ENCODE assay signal across 8 cellular contexts in the genomic region with DNA sequence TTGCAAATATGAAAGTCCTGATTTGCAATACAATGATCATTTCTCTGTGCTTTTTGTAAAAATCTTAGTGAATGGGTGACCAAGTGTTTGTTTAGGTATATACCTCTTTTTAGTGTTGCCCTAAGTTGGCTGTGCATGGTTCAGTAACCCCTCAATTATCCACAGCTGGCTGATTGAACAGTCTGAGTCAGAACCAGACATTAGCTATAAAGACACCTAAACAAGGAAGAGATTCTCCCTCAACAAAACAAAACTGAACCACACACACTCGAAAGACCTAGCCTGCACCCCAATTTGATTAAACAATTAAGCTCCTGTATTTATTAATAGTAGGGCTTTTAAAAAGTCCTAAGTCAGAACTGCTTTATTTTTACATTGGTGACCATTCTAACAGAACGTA. TPM values are rescaled to one million over a fixed set of nuclear protein-coding genes. Genes with fewer than 3 reads are reported as not detected.
DNase-seq lines count a peak whose midpoint lies in the region; ATAC-seq and TF ChIP-seq lines count a peak whose summit lies in the region.

No MANE protein-coding gene starts in this region.

- no peaks in the 10 kb centered on the region for H3K27me3 ChIP-seq in CD8-positive, alpha-beta memory T cell (ENCODE audit: insufficient read depth, low read length, poor library complexity, severe bottlenecking)
- H3K27me3 ChIP-seq in HL-60 (ENCODE audit: insufficient read depth, poor library complexity, severe bottlenecking), result no peaks in the 10 kb centered on the region

- DNase-seq in CD8-positive, alpha-beta memory T cell, result no peak
- no peak for DNase-seq in HL-60 (ENCODE audit: low read depth in 1 of 2, low spot score in 1 of 2)
- DNase-seq in choroid plexus epithelial cell (ENCODE audit: low read depth), result peak; percentile 8
- DNase-seq in skeletal muscle cell (ENCODE audit: low read depth), result no peak
- no peak for DNase-seq in NCI-H128 (lab: John Stamatoyannopoulos, UW; ENCODE audit: unreplicated experiment)
- no peak for DNase-seq in NCI-H510A (lab: John Stamatoyannopoulos, UW)
- no peak for DNase-seq in RPMI8226

- no peaks in the 10 kb centered on the region for H3K36me3 ChIP-seq in CD8-positive, alpha-beta memory T cell (ENCODE audit: insufficient read depth, low read length)

- no peaks in the 10 kb centered on the region for H3K9me3 Mint-ChIP-seq in CD8-positive, alpha-beta memory T cell

- H3K27ac Mint-ChIP-seq in CD8-positive, alpha-beta memory T cell, result peak overlapping the region in 6 of 8 donors; percentile 18 to 60 (median 42)

- H3K4me1 ChIP-seq in CD8-positive, alpha-beta memory T cell (ENCODE audit: insufficient read depth, low read length), result peaks cover 37% of the 10 kb centered on the region

- H3K27ac ChIP-seq in CD8-positive, alpha-beta memory T cell (ENCODE audit: low read depth, low read length), result no peak overlapping the region
- H3K27ac ChIP-seq in HL-60 (replicated peaks), result no peak overlapping the region

- CTCF ChIA-PET in CD8-positive, alpha-beta memory T cell (lab: Charles Lee), result interaction anchor here (0.7 to 2.8 kb wide), 4 partner anchors 22 to 100 kb away, joined by 3 to 11 read pairs (median 5); no protein-coding TSS in a partner anchor

- no peaks in the 10 kb centered on the region for H3K27me3 Mint-ChIP-seq in CD8-positive, alpha-beta memory T cell

- peaks cover 0 to 37% (median 3%) of the 10 kb centered on the region in 3 donors for H3K36me3 Mint-ChIP-seq in CD8-positive, alpha-beta memory T cell

- POLR2A ChIA-PET in CD8-positive, alpha-beta memory T cell (lab: Charles Lee), result interaction anchor here (0.6 to 1.0 kb wide), 2 partner anchors 12 to 51 kb away, joined by 3 to 11 read pairs; no protein-coding TSS in a partner anchor

- peaks cover 53 to 76% (median 70%) of the 10 kb centered on the region in 3 donors for H3K4me1 Mint-ChIP-seq in CD8-positive, alpha-beta memory T cell

- no peaks in the 10 kb centered on the region for H3K9me3 ChIP-seq in CD8-positive, alpha-beta memory T cell (ENCODE audit: low read length)

- no peak overlapping the region for H3K4me3 ChIP-seq in CD8-positive, alpha-beta memory T cell (ENCODE audit: low read length)
- peak overlapping the region; percentile 18 for H3K4me3 ChIP-seq in HL-60 (replicated peaks; ENCODE audit: insufficient read depth, low read length)
- H3K4me3 ChIP-seq in choroid plexus epithelial cell (ENCODE audit: low read depth, low read length), result no peak overlapping the region
- peak overlapping the region; percentile 13 for H3K4me3 ChIP-seq in skeletal muscle cell (ENCODE audit: low read depth, low read length)

- TF ChIP-seq CTCF in HL-60 (IDR thresholded peaks at IDR 0.05; ENCODE audit: insufficient read depth, low read length) (no peak), choroid plexus epithelial cell (conservative IDR thresholded peaks at IDR 0.05; ENCODE audit: low read depth, low read length) (no peak)

- peak; percentile 48 for ATAC-seq in GM19395 (IDR thresholded peaks at IDR 0.05; ENCODE audit: unreplicated experiment)

- peak overlapping the region; percentile 47 to 99 (median 96) for H3K4me3 Mint-ChIP-seq in CD8-positive, alpha-beta memory T cell

RNA-seq across cellular contexts. Expression of a gene that starts 2.8 kb away (rescaled TPM):
- total RNA-seq in CD8-positive, alpha-beta memory T cell, result 10 to 100 TPM; 23.4 to 24.5 TPM
- 9.6 TPM for polyA plus RNA-seq in CD8-positive, alpha-beta memory T cell

Comparison
In these comparisons a context has a peak if more than half of its experiments do, and no peak if none do; other contexts are left out.
1. H3K4me3 ChIP-seq: peak in HL-60 (single experiment) and skeletal muscle cell (single experiment); none in CD8-positive, alpha-beta memory T cell (single experiment) and choroid plexus epithelial cell (single experiment).